ENCODE assay signal across 1 cellular context in the genomic region with DNA sequence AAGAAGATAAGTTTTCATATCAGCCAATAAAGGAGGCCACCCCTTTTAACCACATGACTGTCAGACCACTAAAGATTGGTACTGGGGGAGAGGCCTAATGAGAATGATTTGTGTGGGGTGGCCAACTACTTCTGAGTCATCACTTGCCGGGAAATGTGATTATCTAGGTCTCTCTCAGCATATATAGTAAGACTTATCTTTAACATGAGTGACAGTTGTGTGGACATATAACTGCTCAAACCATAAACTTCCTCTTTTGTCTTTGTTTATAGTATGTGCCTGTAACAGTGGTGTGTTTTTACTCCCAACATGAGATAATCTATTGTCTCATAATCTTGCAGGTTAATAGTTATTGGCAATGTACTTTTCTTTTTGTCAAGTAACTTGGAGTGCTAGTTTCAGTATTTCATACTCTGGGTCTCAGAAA.
TF ChIP-seq lines count a peak whose summit lies in the region.

No MANE protein-coding gene starts in this region.

TF ChIP-seq in K562, 482 proteins besides CTCF, POLR2A, EP300 and RAD21 (continued from another document and continues in another):
- TF ChIP-seq, protein P1, sequence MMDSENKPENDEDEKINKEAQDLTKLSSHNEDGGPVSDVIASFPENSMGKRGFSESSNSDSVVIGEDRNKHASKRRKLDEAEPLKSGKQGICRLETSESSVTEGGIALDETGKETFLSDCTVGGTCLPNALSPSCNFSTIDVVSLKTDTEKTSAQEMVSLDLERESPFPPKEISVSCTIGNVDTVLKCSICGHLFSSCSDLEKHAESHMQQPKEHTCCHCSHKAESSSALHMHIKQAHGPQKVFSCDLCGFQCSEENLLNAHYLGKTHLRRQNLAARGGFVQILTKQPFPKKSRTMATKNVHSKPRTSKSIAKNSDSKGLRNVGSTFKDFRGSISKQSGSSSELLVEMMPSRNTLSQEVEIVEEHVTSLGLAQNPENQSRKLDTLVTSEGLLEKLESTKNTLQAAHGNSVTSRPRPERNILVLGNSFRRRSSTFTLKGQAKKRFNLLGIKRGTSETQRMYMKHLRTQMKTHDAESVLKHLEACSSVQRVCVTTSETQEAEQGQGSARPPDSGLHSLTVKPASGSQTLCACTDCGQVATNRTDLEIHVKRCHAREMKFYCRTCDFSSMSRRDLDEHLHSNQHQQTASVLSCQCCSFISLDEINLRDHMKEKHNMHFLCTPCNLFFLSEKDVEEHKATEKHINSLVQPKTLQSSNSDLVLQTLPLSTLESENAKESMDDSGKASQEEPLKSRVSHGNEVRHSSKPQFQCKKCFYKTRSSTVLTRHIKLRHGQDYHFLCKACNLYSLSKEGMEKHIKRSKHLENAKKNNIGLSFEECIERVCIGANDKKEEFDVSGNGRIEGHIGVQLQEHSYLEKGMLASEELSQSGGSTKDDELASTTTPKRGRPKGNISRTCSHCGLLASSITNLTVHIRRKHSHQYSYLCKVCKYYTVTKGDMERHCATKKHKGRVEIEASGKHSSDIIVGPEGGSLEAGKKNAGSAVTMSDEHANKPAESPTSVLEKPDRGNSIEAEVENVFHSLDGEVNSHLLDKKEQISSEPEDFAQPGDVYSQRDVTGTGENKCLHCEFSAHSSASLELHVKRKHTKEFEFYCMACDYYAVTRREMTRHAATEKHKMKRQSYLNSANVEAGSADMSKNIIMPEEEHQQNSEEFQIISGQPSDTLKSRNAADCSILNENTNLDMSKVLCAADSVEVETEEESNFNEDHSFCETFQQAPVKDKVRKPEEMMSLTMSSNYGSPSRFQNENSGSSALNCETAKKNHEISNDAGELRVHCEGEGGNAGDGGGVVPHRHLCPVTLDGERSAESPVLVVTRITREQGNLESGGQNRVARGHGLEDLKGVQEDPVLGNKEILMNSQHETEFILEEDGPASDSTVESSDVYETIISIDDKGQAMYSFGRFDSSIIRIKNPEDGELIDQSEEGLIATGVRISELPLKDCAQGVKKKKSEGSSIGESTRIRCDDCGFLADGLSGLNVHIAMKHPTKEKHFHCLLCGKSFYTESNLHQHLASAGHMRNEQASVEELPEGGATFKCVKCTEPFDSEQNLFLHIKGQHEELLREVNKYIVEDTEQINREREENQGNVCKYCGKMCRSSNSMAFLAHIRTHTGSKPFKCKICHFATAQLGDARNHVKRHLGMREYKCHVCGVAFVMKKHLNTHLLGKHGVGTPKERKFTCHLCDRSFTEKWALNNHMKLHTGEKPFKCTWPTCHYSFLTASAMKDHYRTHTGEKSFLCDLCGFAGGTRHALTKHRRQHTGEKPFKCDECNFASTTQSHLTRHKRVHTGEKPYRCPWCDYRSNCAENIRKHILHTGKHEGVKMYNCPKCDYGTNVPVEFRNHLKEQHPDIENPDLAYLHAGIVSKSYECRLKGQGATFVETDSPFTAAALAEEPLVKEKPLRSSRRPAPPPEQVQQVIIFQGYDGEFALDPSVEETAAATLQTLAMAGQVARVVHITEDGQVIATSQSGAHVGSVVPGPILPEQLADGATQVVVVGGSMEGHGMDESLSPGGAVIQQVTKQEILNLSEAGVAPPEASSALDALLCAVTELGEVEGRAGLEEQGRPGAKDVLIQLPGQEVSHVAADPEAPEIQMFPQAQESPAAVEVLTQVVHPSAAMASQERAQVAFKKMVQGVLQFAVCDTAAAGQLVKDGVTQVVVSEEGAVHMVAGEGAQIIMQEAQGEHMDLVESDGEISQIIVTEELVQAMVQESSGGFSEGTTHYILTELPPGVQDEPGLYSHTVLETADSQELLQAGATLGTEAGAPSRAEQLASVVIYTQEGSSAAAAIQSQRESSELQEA (IDR thresholded peaks at IDR 0.05; ENCODE audit: low read depth) = no peak
- TF ChIP-seq CBX3 (IDR thresholded peaks at IDR 0.05; ENCODE audit: borderline replicate concordance in 1 of 2, low read length in 2 of 2) (peak in 1 of 2 experiments; percentile 84; a peak in 2 of 3 replicates), SP2 (IDR thresholded peaks at IDR 0.05; ENCODE audit: extremely low read depth, low read depth, low read length, poor library complexity, severe bottlenecking) (no peak), ILK (tag; IDR thresholded peaks at IDR 0.05; ENCODE audit: borderline replicate concordance, low read depth) (no peak), ZNF143 (CRISPR knock-in tag; IDR thresholded peaks at IDR 0.05) (no peak), ZNF384 (IDR thresholded peaks at IDR 0.05; ENCODE audit: low read depth, low read length) (no peak), SMARCB1 (IDR thresholded peaks at IDR 0.05; ENCODE audit: insufficient read length, low read depth) (no peak), E2F3 (CRISPR knock-in tag; IDR thresholded peaks at IDR 0.05) (no peak), HLTF (IDR thresholded peaks at IDR 0.05) (no peak), ZBTB1 (CRISPR knock-in tag; IDR thresholded peaks at IDR 0.05; ENCODE audit: borderline replicate concordance, low read depth) (no peak), NUFIP1 (IDR thresholded peaks at IDR 0.05; ENCODE audit: partially characterized antibody) (no peak), TAF9B (IDR thresholded peaks at IDR 0.05; ENCODE audit: partially characterized antibody) (no peak), BDP1 (IDR thresholded peaks at IDR 0.05; ENCODE audit: insufficient read depth, insufficient read length) (no peak), MCM2 (IDR thresholded peaks at IDR 0.05; ENCODE audit: low read depth) (no peak), ARHGAP35 (IDR thresholded peaks at IDR 0.05; ENCODE audit: partially characterized antibody) (no peak), NFATC3 (IDR thresholded peaks at IDR 0.05) (0 out of 2 replicates have a peak, but pooled peaks have one; percentile 9), CHCHD3 (CRISPR knock-in tag; IDR thresholded peaks at IDR 0.05) (no peak), HNRNPLL (IDR thresholded peaks at IDR 0.05; ENCODE audit: low read depth, low read length, poor library complexity, severe bottlenecking) (no peak), POLR2AphosphoS5 (IDR thresholded peaks at IDR 0.05; ENCODE audit: control insufficient read depth, insufficient read depth, low read depth, low read length) (peak; percentile 78), KAT8 (IDR thresholded peaks at IDR 0.05; ENCODE audit: low read depth) (no peak), IFI16 (CRISPR knock-in tag; IDR thresholded peaks at IDR 0.05) (no peak), KLF6 (CRISPR knock-in tag; IDR thresholded peaks at IDR 0.05; ENCODE audit: borderline replicate concordance) (no peak), U2AF2 (optimal IDR thresholded peaks at IDR 0.05; ENCODE audit: low read depth, low read length) (no peak), ZKSCAN3 (CRISPR knock-in tag; IDR thresholded peaks at IDR 0.05) (no peak)
- TF ChIP-seq, protein P2, sequence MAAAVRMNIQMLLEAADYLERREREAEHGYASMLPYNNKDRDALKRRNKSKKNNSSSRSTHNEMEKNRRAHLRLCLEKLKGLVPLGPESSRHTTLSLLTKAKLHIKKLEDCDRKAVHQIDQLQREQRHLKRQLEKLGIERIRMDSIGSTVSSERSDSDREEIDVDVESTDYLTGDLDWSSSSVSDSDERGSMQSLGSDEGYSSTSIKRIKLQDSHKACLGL (CRISPR knock-in tag; IDR thresholded peaks at IDR 0.05; ENCODE audit: borderline replicate concordance, poor library complexity, severe bottlenecking) = no peak
- TF ChIP-seq, protein P3, sequence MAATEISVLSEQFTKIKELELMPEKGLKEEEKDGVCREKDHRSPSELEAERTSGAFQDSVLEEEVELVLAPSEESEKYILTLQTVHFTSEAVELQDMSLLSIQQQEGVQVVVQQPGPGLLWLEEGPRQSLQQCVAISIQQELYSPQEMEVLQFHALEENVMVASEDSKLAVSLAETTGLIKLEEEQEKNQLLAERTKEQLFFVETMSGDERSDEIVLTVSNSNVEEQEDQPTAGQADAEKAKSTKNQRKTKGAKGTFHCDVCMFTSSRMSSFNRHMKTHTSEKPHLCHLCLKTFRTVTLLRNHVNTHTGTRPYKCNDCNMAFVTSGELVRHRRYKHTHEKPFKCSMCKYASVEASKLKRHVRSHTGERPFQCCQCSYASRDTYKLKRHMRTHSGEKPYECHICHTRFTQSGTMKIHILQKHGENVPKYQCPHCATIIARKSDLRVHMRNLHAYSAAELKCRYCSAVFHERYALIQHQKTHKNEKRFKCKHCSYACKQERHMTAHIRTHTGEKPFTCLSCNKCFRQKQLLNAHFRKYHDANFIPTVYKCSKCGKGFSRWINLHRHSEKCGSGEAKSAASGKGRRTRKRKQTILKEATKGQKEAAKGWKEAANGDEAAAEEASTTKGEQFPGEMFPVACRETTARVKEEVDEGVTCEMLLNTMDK (IDR thresholded peaks at IDR 0.05; ENCODE audit: borderline replicate concordance, insufficient read depth, low read depth, low read length, poor library complexity, severe bottlenecking) = no peak
- TF ChIP-seq, protein P4, sequence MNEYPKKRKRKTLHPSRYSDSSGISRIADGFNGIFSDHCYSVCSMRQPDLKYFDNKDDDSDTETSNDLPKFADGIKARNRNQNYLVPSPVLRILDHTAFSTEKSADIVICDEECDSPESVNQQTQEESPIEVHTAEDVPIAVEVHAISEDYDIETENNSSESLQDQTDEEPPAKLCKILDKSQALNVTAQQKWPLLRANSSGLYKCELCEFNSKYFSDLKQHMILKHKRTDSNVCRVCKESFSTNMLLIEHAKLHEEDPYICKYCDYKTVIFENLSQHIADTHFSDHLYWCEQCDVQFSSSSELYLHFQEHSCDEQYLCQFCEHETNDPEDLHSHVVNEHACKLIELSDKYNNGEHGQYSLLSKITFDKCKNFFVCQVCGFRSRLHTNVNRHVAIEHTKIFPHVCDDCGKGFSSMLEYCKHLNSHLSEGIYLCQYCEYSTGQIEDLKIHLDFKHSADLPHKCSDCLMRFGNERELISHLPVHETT (CRISPR knock-in tag; conservative IDR thresholded peaks at IDR 0.05 in 1 of 2, IDR thresholded peaks at IDR 0.05 in 1 of 2) = peak in 1 of 2 experiments; percentile 71; a peak in 1 of 4 replicates
- TF ChIP-seq, protein P5, sequence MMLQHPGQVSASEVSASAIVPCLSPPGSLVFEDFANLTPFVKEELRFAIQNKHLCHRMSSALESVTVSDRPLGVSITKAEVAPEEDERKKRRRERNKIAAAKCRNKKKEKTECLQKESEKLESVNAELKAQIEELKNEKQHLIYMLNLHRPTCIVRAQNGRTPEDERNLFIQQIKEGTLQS (IDR thresholded peaks at IDR 0.05) = peak; percentile 98
- TF ChIP-seq, protein P5 (CRISPR knock-in tag; conservative IDR thresholded peaks at IDR 0.05) = peak; percentile 95
- TF ChIP-seq, protein P6, sequence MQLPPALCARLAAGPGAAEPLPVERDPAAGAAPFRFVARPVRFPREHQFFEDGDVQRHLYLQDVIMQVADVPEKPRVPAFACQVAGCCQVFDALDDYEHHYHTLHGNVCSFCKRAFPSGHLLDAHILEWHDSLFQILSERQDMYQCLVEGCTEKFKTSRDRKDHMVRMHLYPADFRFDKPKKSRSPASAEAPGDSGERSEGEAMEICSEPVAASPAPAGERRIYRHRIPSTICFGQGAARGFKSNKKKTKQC (CRISPR knock-in tag; IDR thresholded peaks at IDR 0.05) = no peak
- TF ChIP-seq, protein P7, sequence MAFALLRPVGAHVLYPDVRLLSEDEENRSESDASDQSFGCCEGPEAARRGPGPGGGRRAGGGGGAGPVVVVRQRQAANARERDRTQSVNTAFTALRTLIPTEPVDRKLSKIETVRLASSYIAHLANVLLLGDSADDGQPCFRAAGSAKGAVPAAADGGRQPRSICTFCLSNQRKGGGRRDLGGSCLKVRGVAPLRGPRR (CRISPR knock-in tag; IDR thresholded peaks at IDR 0.05) = no peak
- TF ChIP-seq, protein P8, sequence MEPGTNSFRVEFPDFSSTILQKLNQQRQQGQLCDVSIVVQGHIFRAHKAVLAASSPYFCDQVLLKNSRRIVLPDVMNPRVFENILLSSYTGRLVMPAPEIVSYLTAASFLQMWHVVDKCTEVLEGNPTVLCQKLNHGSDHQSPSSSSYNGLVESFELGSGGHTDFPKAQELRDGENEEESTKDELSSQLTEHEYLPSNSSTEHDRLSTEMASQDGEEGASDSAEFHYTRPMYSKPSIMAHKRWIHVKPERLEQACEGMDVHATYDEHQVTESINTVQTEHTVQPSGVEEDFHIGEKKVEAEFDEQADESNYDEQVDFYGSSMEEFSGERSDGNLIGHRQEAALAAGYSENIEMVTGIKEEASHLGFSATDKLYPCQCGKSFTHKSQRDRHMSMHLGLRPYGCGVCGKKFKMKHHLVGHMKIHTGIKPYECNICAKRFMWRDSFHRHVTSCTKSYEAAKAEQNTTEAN (CRISPR knock-in tag; IDR thresholded peaks at IDR 0.05) = no peak
- TF ChIP-seq, protein P9, sequence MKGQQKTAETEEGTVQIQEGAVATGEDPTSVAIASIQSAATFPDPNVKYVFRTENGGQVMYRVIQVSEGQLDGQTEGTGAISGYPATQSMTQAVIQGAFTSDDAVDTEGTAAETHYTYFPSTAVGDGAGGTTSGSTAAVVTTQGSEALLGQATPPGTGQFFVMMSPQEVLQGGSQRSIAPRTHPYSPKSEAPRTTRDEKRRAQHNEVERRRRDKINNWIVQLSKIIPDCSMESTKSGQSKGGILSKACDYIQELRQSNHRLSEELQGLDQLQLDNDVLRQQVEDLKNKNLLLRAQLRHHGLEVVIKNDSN (CRISPR knock-in tag; IDR thresholded peaks at IDR 0.05) = no peak
- TF ChIP-seq, protein P10, sequence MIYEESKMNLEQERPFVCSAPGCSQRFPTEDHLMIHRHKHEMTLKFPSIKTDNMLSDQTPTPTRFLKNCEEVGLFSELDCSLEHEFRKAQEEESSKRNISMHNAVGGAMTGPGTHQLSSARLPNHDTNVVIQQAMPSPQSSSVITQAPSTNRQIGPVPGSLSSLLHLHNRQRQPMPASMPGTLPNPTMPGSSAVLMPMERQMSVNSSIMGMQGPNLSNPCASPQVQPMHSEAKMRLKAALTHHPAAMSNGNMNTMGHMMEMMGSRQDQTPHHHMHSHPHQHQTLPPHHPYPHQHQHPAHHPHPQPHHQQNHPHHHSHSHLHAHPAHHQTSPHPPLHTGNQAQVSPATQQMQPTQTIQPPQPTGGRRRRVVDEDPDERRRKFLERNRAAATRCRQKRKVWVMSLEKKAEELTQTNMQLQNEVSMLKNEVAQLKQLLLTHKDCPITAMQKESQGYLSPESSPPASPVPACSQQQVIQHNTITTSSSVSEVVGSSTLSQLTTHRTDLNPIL (CRISPR knock-in tag; IDR thresholded peaks at IDR 0.05) = no peak
- TF ChIP-seq, protein P11, sequence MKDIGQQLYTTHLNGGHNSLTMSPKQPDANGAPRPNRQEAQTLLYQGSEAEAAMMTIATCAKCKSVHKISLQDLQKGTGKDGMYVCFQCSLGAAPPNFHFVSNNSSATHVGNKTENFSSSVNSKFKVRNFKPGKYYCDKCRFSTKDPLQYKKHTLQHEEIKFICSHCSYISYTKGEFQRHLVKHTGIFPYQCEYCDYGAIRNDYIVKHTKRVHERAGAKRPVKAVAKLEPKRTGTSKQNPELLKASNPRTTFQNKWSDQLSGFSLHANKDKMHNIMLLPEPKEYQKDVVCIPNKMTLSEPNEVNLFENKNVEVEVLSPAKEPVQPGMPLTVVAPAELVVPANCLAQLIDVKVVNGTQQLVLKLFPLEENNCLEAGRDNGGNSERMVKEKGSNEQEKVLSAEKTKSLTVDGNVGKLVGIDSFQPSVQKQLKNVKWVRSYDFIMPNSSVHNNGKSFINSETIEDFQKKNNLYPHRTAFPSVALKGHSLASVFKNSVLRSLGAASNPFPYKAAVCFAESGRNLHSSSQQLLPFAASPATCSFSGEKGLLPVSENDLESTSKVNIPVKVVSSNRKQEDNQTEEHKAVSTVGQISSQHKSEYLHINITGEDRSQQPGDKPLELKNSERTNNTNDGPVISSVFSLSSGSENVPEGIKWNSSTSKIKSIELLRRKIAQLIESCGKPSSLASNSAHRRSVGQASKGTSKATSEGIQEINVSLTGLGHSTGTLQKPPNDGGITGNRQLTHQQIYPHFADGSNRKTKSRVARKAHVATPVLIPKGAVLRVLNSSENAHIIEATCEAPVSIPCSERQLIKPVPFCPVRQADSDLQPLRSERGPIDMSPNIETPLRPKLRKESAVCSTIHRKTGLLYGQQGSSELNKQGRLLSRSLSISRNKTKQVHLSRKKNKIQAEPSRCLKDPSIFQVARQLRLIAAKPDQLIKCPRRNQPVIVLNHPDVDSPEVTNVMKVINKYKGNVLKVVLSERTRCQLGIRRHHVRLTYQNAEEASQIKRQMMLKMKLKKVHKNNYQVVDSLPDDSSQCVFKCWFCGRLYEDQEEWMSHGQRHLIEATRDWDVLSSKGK (CRISPR knock-in tag; IDR thresholded peaks at IDR 0.05) = no peak
